In the genomic region with DNA sequence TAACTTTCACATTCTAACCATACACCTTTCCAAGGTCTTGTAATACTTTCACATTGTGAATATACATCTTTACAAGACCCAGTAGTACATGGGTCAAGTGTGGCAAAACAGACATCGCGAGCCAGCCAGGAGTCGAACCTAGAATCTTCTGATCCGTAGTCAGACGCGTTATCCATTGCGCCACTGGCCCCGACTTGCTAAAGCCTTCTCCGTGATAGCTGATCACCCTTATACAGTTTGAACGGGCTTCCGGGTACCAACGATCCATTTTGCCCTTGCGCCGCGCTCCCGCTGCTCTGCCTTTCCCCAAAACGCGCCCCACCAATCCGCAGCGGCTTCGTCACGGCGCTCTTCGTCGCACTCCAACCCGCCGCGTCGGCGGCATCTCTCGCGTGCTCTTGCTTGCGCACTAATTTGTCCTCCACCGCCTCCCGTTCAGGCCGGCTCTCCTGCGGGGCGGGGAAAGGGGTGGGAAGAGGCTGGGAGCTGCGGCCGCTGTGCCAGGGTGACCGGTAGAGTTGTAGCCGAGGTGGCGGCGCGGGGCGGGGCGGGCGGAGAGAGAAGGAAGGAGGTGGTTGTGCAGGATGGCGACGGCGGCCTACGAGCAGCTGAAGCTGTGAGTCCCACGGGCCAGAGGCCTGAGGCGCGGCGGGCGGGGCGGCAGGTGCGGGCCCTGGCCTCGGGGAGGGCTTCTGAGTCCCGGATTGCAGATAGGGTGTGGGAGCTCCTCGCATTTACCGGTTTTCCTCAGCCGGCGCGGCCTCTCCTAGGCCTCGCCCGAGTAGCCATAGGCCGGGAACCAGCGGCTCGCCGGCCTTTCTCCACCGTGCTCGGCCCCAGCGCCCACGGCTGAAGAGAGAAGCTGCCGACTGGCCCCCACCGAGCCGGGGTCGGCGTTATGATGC, we compare ENCODE assay signal across 1 cellular context.
TF ChIP-seq lines count a peak whose summit lies in the region.

A gene with protein sequence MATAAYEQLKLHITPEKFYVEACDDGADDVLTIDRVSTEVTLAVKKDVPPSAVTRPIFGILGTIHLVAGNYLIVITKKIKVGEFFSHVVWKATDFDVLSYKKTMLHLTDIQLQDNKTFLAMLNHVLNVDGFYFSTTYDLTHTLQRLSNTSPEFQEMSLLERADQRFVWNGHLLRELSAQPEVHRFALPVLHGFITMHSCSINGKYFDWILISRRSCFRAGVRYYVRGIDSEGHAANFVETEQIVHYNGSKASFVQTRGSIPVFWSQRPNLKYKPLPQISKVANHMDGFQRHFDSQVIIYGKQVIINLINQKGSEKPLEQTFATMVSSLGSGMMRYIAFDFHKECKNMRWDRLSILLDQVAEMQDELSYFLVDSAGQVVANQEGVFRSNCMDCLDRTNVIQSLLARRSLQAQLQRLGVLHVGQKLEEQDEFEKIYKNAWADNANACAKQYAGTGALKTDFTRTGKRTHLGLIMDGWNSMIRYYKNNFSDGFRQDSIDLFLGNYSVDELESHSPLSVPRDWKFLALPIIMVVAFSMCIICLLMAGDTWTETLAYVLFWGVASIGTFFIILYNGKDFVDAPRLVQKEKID (plus strand): TSS at position 515 of the 905 bp plus-strand sequence. CDS start 70 bp downstream, at position 585.

TF ChIP-seq in HepG2, 621 proteins besides CTCF, POLR2A, EP300 and RAD21 (continued from another document and continues in another):
- TF ChIP-seq ARID2 (CRISPR knock-in tag; IDR thresholded peaks at IDR 0.05; ENCODE audit: borderline replicate concordance) (peak; percentile 63; the same call in 1 of the 2 replicates), TBX3 (IDR thresholded peaks at IDR 0.05; ENCODE audit: borderline replicate concordance) (peak; percentile 73; the same call in 1 of the 2 replicates), ZNF564 (CRISPR knock-in tag; IDR thresholded peaks at IDR 0.05) (0 out of 2 replicates have a peak, but pooled peaks have one; percentile 56), GPN1 (CRISPR knock-in tag; IDR thresholded peaks at IDR 0.05; ENCODE audit: borderline replicate concordance) (no peak), ZFP36 (IDR thresholded peaks at IDR 0.05; ENCODE audit: borderline replicate concordance, low read depth, low read length, partially characterized antibody) (peak; percentile 10), ZNF772 (CRISPR knock-in tag; IDR thresholded peaks at IDR 0.05) (peak; percentile 44; the same call in 1 of the 2 replicates), ZNF615 (CRISPR knock-in tag; IDR thresholded peaks at IDR 0.05; ENCODE audit: borderline replicate concordance) (no peak; the same call in 1 of the 2 replicates), SP1 (IDR thresholded peaks at IDR 0.05) (no peak), SP1 (CRISPR knock-in tag; IDR thresholded peaks at IDR 0.05) (peak; percentile 73), XRCC5 (optimal IDR thresholded peaks at IDR 0.05; ENCODE audit: low read length) (peak; percentile 71), ZKSCAN8 (CRISPR knock-in tag; IDR thresholded peaks at IDR 0.05; ENCODE audit: borderline replicate concordance) (peak; percentile 60; the same call in 1 of the 2 replicates), ZNF816 (CRISPR knock-in tag; IDR thresholded peaks at IDR 0.05; ENCODE audit: borderline replicate concordance) (no peak; the same call in 1 of the 2 replicates), ZNF782 (CRISPR knock-in tag; IDR thresholded peaks at IDR 0.05; ENCODE audit: borderline replicate concordance) (no peak), SALL1 (CRISPR knock-in tag; IDR thresholded peaks at IDR 0.05) (peak; percentile 90), MIXL1 (CRISPR knock-in tag; IDR thresholded peaks at IDR 0.05) (peak; percentile 79), MXD4 (CRISPR knock-in tag; IDR thresholded peaks at IDR 0.05) (peak; percentile 58; the same call in 1 of the 2 replicates), GATAD1 (CRISPR knock-in tag; IDR thresholded peaks at IDR 0.05) (peak; percentile 87), DNMT1 (CRISPR knock-in tag; IDR thresholded peaks at IDR 0.05) (no peak; the same call in 1 of the 2 replicates), FOXA1 (IDR thresholded peaks at IDR 0.05) (no peak), FOXA1 (CRISPR knock-in tag; IDR thresholded peaks at IDR 0.05) (0 out of 2 replicates have a peak, but pooled peaks have one; percentile 4), ZNF773 (CRISPR knock-in tag; IDR thresholded peaks at IDR 0.05; ENCODE audit: borderline replicate concordance) (no peak; the same call in 1 of the 2 replicates), ZNF382 (CRISPR knock-in tag; IDR thresholded peaks at IDR 0.05; ENCODE audit: borderline replicate concordance) (no peak), RFX5 (IDR thresholded peaks at IDR 0.05; ENCODE audit: low read depth, low read length) (peak; percentile 84), FOXC1 (CRISPR knock-in tag; IDR thresholded peaks at IDR 0.05; ENCODE audit: borderline replicate concordance) (peak; percentile 62; the same call in 1 of the 2 replicates), SALL2 (CRISPR knock-in tag; IDR thresholded peaks at IDR 0.05) (peak; percentile 96), TARDBP (CRISPR knock-in tag; IDR thresholded peaks at IDR 0.05) (peak; percentile 61), MAZ (IDR thresholded peaks at IDR 0.05; ENCODE audit: borderline replicate concordance, low read depth, low read length) (peak; percentile 75; the same call in 1 of the 2 replicates), MAZ (CRISPR knock-in tag; IDR thresholded peaks at IDR 0.05; ENCODE audit: low read depth) (peak; percentile 87), MATR3 (CRISPR knock-in tag; IDR thresholded peaks at IDR 0.05) (no peak), ZNF367 (CRISPR knock-in tag; IDR thresholded peaks at IDR 0.05; ENCODE audit: borderline replicate concordance) (peak; percentile 66; the same call in 1 of the 2 replicates), ZNF792 (CRISPR knock-in tag; IDR thresholded peaks at IDR 0.05) (peak; percentile 59; the same call in 1 of the 2 replicates), ZNF839 (CRISPR knock-in tag; IDR thresholded peaks at IDR 0.05; ENCODE audit: borderline replicate concordance) (no peak), ZNF607 (CRISPR knock-in tag; IDR thresholded peaks at IDR 0.05; ENCODE audit: borderline replicate concordance) (peak; percentile 97), HOXD1 (CRISPR knock-in tag; IDR thresholded peaks at IDR 0.05) (peak; percentile 78), FOXJ3 (CRISPR knock-in tag; IDR thresholded peaks at IDR 0.05; ENCODE audit: borderline replicate concordance) (peak; percentile 67; the same call in 1 of the 2 replicates), PTBP1 (IDR thresholded peaks at IDR 0.05; ENCODE audit: low read depth, low read length, poor library complexity, severe bottlenecking) (no peak), TMF1 (CRISPR knock-in tag; IDR thresholded peaks at IDR 0.05; ENCODE audit: low read depth) (no peak; the same call in 1 of the 2 replicates), FOXK2 (IDR thresholded peaks at IDR 0.05) (0 out of 2 replicates have a peak, but pooled peaks have one; percentile 3), ZSCAN31 (CRISPR knock-in tag; IDR thresholded peaks at IDR 0.05; ENCODE audit: low read depth) (peak; percentile 82; the same call in 1 of the 2 replicates), ZFY (CRISPR knock-in tag; IDR thresholded peaks at IDR 0.05) (peak; percentile 99), ZNF546 (CRISPR knock-in tag; conservative IDR thresholded peaks at IDR 0.05) (peak; percentile 88), KMT2B (CRISPR knock-in tag; IDR thresholded peaks at IDR 0.05) (peak; percentile 98), ZNF780A (CRISPR knock-in tag; IDR thresholded peaks at IDR 0.05) (peak; percentile 90), FOXA3 (CRISPR knock-in tag; IDR thresholded peaks at IDR 0.05) (peak; percentile 27), NR2F6 (IDR thresholded peaks at IDR 0.05) (no peak), NR2F6 (CRISPR knock-in tag; IDR thresholded peaks at IDR 0.05) (0 out of 2 replicates have a peak, but pooled peaks have one; percentile 4)
- TF ChIP-seq, protein P1, sequence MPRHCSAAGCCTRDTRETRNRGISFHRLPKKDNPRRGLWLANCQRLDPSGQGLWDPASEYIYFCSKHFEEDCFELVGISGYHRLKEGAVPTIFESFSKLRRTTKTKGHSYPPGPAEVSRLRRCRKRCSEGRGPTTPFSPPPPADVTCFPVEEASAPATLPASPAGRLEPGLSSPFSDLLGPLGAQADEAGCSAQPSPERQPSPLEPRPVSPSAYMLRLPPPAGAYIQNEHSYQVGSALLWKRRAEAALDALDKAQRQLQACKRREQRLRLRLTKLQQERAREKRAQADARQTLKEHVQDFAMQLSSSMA (CRISPR knock-in tag; IDR thresholded peaks at IDR 0.05): peak; percentile 93; the same call in 1 of the 2 replicates
- TF ChIP-seq, protein P2, sequence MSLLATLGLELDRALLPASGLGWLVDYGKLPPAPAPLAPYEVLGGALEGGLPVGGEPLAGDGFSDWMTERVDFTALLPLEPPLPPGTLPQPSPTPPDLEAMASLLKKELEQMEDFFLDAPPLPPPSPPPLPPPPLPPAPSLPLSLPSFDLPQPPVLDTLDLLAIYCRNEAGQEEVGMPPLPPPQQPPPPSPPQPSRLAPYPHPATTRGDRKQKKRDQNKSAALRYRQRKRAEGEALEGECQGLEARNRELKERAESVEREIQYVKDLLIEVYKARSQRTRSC (CRISPR knock-in tag; IDR thresholded peaks at IDR 0.05; ENCODE audit: low read depth): no peak
- TF ChIP-seq, protein P3, sequence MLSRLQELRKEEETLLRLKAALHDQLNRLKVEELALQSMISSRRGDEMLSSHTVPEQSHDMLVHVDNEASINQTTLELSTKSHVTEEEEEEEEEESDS (CRISPR knock-in tag; IDR thresholded peaks at IDR 0.05; ENCODE audit: borderline replicate concordance): no peak
- TF ChIP-seq, protein P4, sequence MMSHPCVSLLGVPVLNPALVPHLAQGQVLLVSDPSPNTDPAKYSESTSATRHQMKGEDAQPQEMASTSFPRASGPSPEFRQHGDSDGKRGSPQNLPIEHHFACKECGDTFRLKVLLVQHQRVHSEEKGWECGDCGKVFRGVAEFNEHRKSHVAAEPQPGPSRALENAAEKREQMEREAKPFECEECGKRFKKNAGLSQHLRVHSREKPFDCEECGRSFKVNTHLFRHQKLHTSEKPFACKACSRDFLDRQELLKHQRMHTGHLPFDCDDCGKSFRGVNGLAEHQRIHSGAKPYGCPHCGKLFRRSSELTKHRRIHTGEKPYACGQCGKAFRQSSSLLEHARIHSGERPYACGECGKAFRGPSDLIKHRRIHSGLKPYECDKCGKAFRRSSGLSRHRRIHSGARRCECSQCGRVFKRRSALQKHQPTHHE (CRISPR knock-in tag; IDR thresholded peaks at IDR 0.05; ENCODE audit: borderline replicate concordance): peak; percentile 97; the same call in 1 of the 2 replicates
- TF ChIP-seq, protein P5, sequence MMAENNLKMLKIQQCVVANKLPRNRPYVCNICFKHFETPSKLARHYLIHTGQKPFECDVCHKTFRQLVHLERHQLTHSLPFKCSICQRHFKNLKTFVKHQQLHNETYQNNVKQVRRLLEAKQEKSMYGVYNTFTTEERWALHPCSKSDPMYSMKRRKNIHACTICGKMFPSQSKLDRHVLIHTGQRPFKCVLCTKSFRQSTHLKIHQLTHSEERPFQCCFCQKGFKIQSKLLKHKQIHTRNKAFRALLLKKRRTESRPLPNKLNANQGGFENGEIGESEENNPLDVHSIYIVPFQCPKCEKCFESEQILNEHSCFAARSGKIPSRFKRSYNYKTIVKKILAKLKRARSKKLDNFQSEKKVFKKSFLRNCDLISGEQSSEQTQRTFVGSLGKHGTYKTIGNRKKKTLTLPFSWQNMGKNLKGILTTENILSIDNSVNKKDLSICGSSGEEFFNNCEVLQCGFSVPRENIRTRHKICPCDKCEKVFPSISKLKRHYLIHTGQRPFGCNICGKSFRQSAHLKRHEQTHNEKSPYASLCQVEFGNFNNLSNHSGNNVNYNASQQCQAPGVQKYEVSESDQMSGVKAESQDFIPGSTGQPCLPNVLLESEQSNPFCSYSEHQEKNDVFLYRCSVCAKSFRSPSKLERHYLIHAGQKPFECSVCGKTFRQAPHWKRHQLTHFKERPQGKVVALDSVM (CRISPR knock-in tag; IDR thresholded peaks at IDR 0.05): peak; percentile 84
- TF ChIP-seq, protein P6, sequence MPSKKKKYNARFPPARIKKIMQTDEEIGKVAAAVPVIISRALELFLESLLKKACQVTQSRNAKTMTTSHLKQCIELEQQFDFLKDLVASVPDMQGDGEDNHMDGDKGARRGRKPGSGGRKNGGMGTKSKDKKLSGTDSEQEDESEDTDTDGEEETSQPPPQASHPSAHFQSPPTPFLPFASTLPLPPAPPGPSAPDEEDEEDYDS (CRISPR knock-in tag; IDR thresholded peaks at IDR 0.05): peak; percentile 78
- TF ChIP-seq, protein P7, sequence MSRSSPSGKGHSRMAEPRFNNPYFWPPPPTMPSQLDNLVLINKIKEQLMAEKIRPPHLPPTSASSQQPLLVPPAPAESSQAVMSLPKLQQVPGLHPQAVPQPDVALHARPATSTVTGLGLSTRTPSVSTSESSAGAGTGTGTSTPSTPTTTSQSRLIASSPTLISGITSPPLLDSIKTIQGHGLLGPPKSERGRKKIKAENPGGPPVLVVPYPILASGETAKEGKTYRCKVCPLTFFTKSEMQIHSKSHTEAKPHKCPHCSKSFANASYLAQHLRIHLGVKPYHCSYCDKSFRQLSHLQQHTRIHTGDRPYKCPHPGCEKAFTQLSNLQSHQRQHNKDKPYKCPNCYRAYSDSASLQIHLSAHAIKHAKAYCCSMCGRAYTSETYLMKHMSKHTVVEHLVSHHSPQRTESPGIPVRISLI (CRISPR knock-in tag; IDR thresholded peaks at IDR 0.05; ENCODE audit: borderline replicate concordance): no peak
- TF ChIP-seq, protein P8, sequence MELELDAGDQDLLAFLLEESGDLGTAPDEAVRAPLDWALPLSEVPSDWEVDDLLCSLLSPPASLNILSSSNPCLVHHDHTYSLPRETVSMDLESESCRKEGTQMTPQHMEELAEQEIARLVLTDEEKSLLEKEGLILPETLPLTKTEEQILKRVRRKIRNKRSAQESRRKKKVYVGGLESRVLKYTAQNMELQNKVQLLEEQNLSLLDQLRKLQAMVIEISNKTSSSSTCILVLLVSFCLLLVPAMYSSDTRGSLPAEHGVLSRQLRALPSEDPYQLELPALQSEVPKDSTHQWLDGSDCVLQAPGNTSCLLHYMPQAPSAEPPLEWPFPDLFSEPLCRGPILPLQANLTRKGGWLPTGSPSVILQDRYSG (CRISPR knock-in tag; IDR thresholded peaks at IDR 0.05): peak; percentile 57; the same call in 1 of the 2 replicates
- TF ChIP-seq, protein P9, sequence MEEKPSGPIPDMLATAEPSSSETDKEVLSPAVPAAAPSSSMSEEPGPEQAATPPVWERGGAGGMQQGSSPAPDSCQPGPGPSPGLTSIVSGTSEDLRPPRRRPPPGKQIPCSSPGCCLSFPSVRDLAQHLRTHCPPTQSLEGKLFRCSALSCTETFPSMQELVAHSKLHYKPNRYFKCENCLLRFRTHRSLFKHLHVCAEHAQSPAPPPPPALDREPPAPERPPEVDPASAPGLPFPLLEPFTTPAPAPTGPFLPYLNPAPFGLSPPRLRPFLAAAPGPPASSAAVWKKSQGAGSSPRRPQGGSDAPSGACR (CRISPR knock-in tag; IDR thresholded peaks at IDR 0.05): no peak
- TF ChIP-seq, protein P10, sequence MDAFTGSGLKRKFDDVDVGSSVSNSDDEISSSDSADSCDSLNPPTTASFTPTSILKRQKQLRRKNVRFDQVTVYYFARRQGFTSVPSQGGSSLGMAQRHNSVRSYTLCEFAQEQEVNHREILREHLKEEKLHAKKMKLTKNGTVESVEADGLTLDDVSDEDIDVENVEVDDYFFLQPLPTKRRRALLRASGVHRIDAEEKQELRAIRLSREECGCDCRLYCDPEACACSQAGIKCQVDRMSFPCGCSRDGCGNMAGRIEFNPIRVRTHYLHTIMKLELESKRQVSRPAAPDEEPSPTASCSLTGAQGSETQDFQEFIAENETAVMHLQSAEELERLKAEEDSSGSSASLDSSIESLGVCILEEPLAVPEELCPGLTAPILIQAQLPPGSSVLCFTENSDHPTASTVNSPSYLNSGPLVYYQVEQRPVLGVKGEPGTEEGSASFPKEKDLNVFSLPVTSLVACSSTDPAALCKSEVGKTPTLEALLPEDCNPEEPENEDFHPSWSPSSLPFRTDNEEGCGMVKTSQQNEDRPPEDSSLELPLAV (CRISPR knock-in tag; conservative IDR thresholded peaks at IDR 0.05; ENCODE audit: low read depth): no peak
